In the genomic region with DNA sequence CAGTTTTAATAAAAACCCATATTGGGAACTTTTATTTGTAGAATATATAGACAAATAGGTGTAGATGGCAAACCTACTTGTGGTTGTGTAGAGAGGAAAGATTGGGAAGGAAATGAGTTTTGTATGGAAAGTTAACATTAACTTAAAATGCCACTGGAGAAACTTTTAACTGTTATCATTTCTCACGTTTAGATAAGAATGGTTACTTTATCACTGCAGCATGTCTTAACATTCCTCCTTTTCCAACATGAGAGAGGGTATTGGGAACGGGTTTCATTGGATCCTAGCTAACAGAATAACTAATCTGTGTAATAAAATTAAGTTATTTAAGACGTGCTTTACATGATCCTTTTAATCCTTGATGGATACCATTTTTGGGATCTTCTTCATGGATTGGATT, we compare ENCODE assay signal across 9 cellular contexts. TPM values are rescaled to one million over a fixed set of nuclear protein-coding genes. Genes with fewer than 3 reads are reported as not detected.
DNase-seq lines count a peak whose midpoint lies in the region; ATAC-seq and TF ChIP-seq lines count a peak whose summit lies in the region.
"Had no signal": no experiment of that assay in that cellular context is flagged by ENCODE, and none has a peak within 500 bp of the region (broad histone marks: within the 10 kb centered on the region; RNA-seq: fewer than 3 reads in every experiment).

No MANE protein-coding gene starts in this region.

- H3K27ac ChIP-seq in cardiac muscle cell (peak overlapping the region; percentile 97), left lung (no peak overlapping the region), transverse colon (peak overlapping the region; percentile 98 to 100 (median 100)), caudate nucleus (ENCODE audit: low read depth, low read length) (no peak overlapping the region)

- 11 to 14% methylated on average over 3 of the region's 3 CpGs for WGBS in transverse colon (ENCODE audit: low coverage in 1 of 2), 2 donors

- no peak for TF ChIP-seq CTCF in cardiac muscle cell (IDR thresholded peaks at IDR 0.05; ENCODE audit: low read depth, low read length)
- no peak for TF ChIP-seq CTCF in left lung (IDR thresholded peaks at IDR 0.05)
- TF ChIP-seq CTCF in transverse colon (IDR thresholded peaks at IDR 0.05): no peak

- peak overlapping the region; percentile 100 for H3K9ac ChIP-seq in adipocyte (ENCODE audit: low read length)

- TF ChIP-seq POLR2A in transverse colon (IDR thresholded peaks at IDR 0.05): no peak

- no peak for ATAC-seq in Right ventricle myocardium inferior
- no peak for ATAC-seq in left lung
- ATAC-seq in HG03457 (IDR thresholded peaks at IDR 0.05; ENCODE audit: unreplicated experiment): no peak

- H3K36me3 ChIP-seq in cardiac muscle cell (peaks cover 13% of the 10 kb centered on the region), adipocyte (ENCODE audit: control insufficient read depth, insufficient read depth, low read length, severe bottlenecking) (peaks cover 16% of the 10 kb centered on the region), left lung (peaks cover 0 to 12% of the 10 kb centered on the region in 2 donors), transverse colon (no peaks in the 10 kb centered on the region)

- H3K4me3 ChIP-seq in cardiac muscle cell (peak overlapping the region; percentile 72), adipocyte (ENCODE audit: low read length) (peak overlapping the region; percentile 93), left lung (peak overlapping the region; percentile 72 to 91), transverse colon (peak overlapping the region in 3 of 4 donors; percentile 78 to 96 (median 94))

- TF ChIP-seq EP300 in transverse colon (IDR thresholded peaks at IDR 0.05; ENCODE audit: low read depth): no peak

- H3K27me3 ChIP-seq in cardiac muscle cell (no peaks in the 10 kb centered on the region), adipocyte (replicated peaks; ENCODE audit: control insufficient read depth, insufficient read depth, low read length) (no peaks in the 10 kb centered on the region), left lung (no peaks in the 10 kb centered on the region), transverse colon (no peaks in the 10 kb centered on the region)
- H3K27me3 ChIP-seq: upper lobe of left lung had no signal

- H3K4me1 ChIP-seq in cardiac muscle cell (ENCODE audit: low read depth) (peaks cover 22% of the 10 kb centered on the region), adipocyte (ENCODE audit: control insufficient read depth, insufficient read depth, low read length) (peaks cover 33% of the 10 kb centered on the region), left lung (peaks cover 6 to 46% of the 10 kb centered on the region in 2 donors), transverse colon (peaks cover 7 to 48% (median 23%) of the 10 kb centered on the region in 4 donors)

- in situ Hi-C loops in transverse colon (cut with MboI; ENCODE audit: low pct_ligation_motif_present in 1 of 4, low pct_unique_long_range_greater_than_20kb in 1 of 4, low sequenced_read_pairs in 3 of 4): no loop called here

- no peak for DNase-seq in cardiac muscle cell (ENCODE audit: low read depth in 1 of 2, low spot score in 1 of 2)
- no peak for DNase-seq in Right ventricle myocardium inferior (ENCODE audit: missing footprints)
- DNase-seq in adipocyte (ENCODE audit: low read depth): peak; percentile 18
- no peak for DNase-seq in left lung
- no peak for DNase-seq in transverse colon
- no peak for DNase-seq in caudate nucleus (lab: John Stamatoyannopoulos, UW)
- no peak for DNase-seq in central memory CD4-positive, alpha-beta T cell
- DNase-seq: upper lobe of left lung had no signal

- H3K9me3 ChIP-seq in cardiac muscle cell (ENCODE audit: low read depth) (no peaks in the 10 kb centered on the region), adipocyte (ENCODE audit: control insufficient read depth, low read length) (no peaks in the 10 kb centered on the region), left lung (no peaks in the 10 kb centered on the region), transverse colon (no peaks in the 10 kb centered on the region)
- H3K9me3 ChIP-seq: upper lobe of left lung had no signal

- intact Hi-C loops in Right ventricle myocardium inferior (cut with DNase I) (no loop called here), left lung (cut with DNase I) (no loop called here), transverse colon (cut with DNase I; ENCODE audit: low total_unique reads) (no loop called here)

RNA-seq across cellular contexts. Expression of a gene that starts 1.8 kb away (rescaled TPM):
- total RNA-seq in cardiac muscle cell: 55.1 and 105 TPM in 2 replicates
- 87.8 and 109 TPM in 2 replicates for polyA plus RNA-seq in cardiac muscle cell
- total RNA-seq in Right ventricle myocardium inferior: 44.9 TPM
- total RNA-seq in left lung: 10 to 100 TPM; 67.2 to 76.6 TPM
- total RNA-seq in transverse colon: 100 to 1,000 TPM in 1 of 4 donors, 10 to 100 TPM in 3; 57.3 to 111 (median 76.9) TPM

RNA-seq across cellular contexts. Expression of a gene that starts 20.4 kb away (rescaled TPM):
- total RNA-seq in cardiac muscle cell (10.9 and 22.5 TPM in 2 replicates), Right ventricle myocardium inferior (41.8 TPM), left lung (10 to 100 TPM; 11.1 to 15.7 TPM), transverse colon (10 to 100 TPM in 1 of 4 donors, 1 to 10 TPM in 1, not detected in 2; 7.3 to 21.6 TPM)
- polyA plus RNA-seq in cardiac muscle cell: 101 and 129 TPM in 2 replicates

Comparison
In these comparisons a context has a peak if more than half of its experiments do, and no peak if none do; other contexts are left out.
1. H3K27ac ChIP-seq: peak in cardiac muscle cell (single experiment) and transverse colon (4 of 4); none in left lung (0 of 2) and caudate nucleus (single experiment).
2. Peak in every context shown above with its lines, with median percentiles within 50 percentile points of each other: H3K4me3 ChIP-seq.